In genomic region chr1:65615859-65616258, GRCh38 we compare ENCODE assay signal across 22 cellular contexts.
"Had no signal": no experiment of that assay in that cellular context is flagged by ENCODE, and none has a peak within 500 bp of the region (broad histone marks: within the 10 kb centered on the region; RNA-seq: fewer than 3 reads in every experiment).

No MANE protein-coding gene starts in this region.

- H3K27ac ChIP-seq: Peyer's patch, RWPE1, SJSA1 had no signal

- H3K27me3 ChIP-seq: Peyer's patch, SJSA1 had no signal

- DNase-seq: activated CD4-positive, alpha-beta T cell treated with anti-CD3 and anti-CD28 coated beads for 4 hours; activated CD8-positive, alpha-beta memory T cell treated with anti-CD3 and anti-CD28 coated beads, Interleukin-2, amount 50 U/mL, for 4 hours; activated CD8-positive, alpha-beta T cell treated with anti-CD3 and anti-CD28 coated beads for 36 hours; activated gamma-delta T cell treated with Interleukin-2 at 50 U/mL for 16 hours; activated naive CD4-positive, alpha-beta T cell treated with anti-CD3 and anti-CD28 coated beads, Interleukin-2, amount 10 ng/mL, durations not matched to agents 7 days and 5 days; activated naive CD8-positive, alpha-beta T cell treated with anti-CD3 and anti-CD28 coated beads for 36 hours; activated T-cell treated with anti-CD3 and anti-CD28 coated beads, Interleukin-2, amount 50 U/mL, for 72 hours; anterior cingulate cortex; central memory CD4-positive, alpha-beta T cell; NCI-H1048; NCI-H146; NCI-H187 treated with DMSO at 0.1 percent for 48 hours; NCI-H2081 treated with DMSO at 0.1 percent for 48 hours; NCI-H446; NCI-H524; Peyer's patch; Right ventricle myocardium superior; T-helper 17 cell; T-helper 9 cell had no signal

- H3K36me3 ChIP-seq: Peyer's patch, SJSA1 had no signal

- H3K4me3 ChIP-seq: Peyer's patch, SJSA1 had no signal

- ATAC-seq: activated CD4-positive, CD25-positive, alpha-beta regulatory T cell treated with anti-CD3 and anti-CD28 coated beads, Interleukin-2, amount 50 U/mL, for 24 hours; activated CD8-positive, alpha-beta T cell treated with anti-CD3 and anti-CD28 coated beads for 36 hours; activated T-cell treated with anti-CD3 and anti-CD28 coated beads, Interleukin-2, amount 50 U/mL, for 72 hours; T-helper 17 cell had no signal

- H3K4me1 ChIP-seq: Peyer's patch, SJSA1 had no signal

- H3K9me3 ChIP-seq: Peyer's patch, SJSA1 had no signal
